ENCODE assay signal across 24 cellular contexts in genomic region chr3:7759630-7760029, GRCh38.
DNase-seq lines count a peak whose midpoint lies in the region; ATAC-seq and TF ChIP-seq lines count a peak whose summit lies in the region.
"Had no signal": no experiment of that assay in that cellular context is flagged by ENCODE, and none has a peak within 500 bp of the region (broad histone marks: within the 10 kb centered on the region; RNA-seq: fewer than 3 reads in every experiment).

No MANE protein-coding gene starts in this region.

- no peak overlapping the region for H3K4me3 ChIP-seq in left lung
- H3K4me3 ChIP-seq: GM23248, K562 had no signal

- intact Hi-C loops in left lung (cut with DNase I), result no loop called here

- H3K36me3 ChIP-seq in left lung, result no peaks in the 10 kb centered on the region

- TF ChIP-seq CTCF in left lung (IDR thresholded peaks at IDR 0.05) (no peak), GM20000 (IDR thresholded peaks at IDR 0.05; ENCODE audit: extremely low read depth, missing control alignments) (no peak)

- H3K27ac ChIP-seq in left lung, result no peak overlapping the region
- H3K27ac ChIP-seq: GM23248, RWPE1 had no signal

- DNase-seq in SKM-1 treated with dmso at 0.1 percent for 144 hours (lab: John Stamatoyannopoulos, UW; ENCODE audit: unreplicated experiment), result peak; percentile 4
- DNase-seq in SKM-1 (lab: John Stamatoyannopoulos, UW; ENCODE audit: unreplicated experiment), result no peak
- peak; percentile 34 for DNase-seq in CD1c-positive myeloid dendritic cell (ENCODE audit: extremely low spot score)
- peak; percentile 2 for DNase-seq in NOMO-1 treated with dmso at 0.1 percent for 144 hours (lab: John Stamatoyannopoulos, UW; ENCODE audit: unreplicated experiment)
- no peak for DNase-seq in left lung
- DNase-seq in iPS-NIHi7 (ENCODE audit: extremely low spot score), result no peak
- DNase-seq in GM20000 (ENCODE audit: low spot score), result no peak
- no peak for DNase-seq in activated CD4-positive, alpha-beta T cell treated with anti-CD3 and anti-CD28 coated beads, Interleukin-2, amount 50 U/mL, for 1 hour
- DNase-seq: 8988T; ACHN; CD4-positive, alpha-beta T cell; GM23248; H7; Kasumi-1; NCI-H1105; NCI-H1436 treated with DMSO at 0.1 percent for 48 hours; NCI-H187 treated with DMSO at 0.1 percent for 48 hours; NCI-H2107; NCI-H524; NCI-H748 treated with DMSO at 0.1 percent for 48 hours; SHP77 treated with DMSO at 0.1 percent for 48 hours had no signal

- no peaks in the 10 kb centered on the region for H3K27me3 ChIP-seq in left lung

- H3K4me1 ChIP-seq in left lung, result no peaks in the 10 kb centered on the region

- peak; percentile 41 for ATAC-seq in left lung
- ATAC-seq: K562, Panc1 had no signal

- no peaks in the 10 kb centered on the region for H3K9me3 ChIP-seq in left lung

Comparison
In these comparisons a context has a peak if more than half of its experiments do, and no peak if none do; other contexts are left out.
1. DNase-seq: peak in SKM-1 treated with dmso at 0.1 percent for 144 hours (single experiment), CD1c-positive myeloid dendritic cell (single experiment) and NOMO-1 treated with dmso at 0.1 percent for 144 hours (single experiment); none in SKM-1 (single experiment), left lung (0 of 2), iPS-NIHi7 (single experiment), GM20000 (single experiment) and activated CD4-positive, alpha-beta T cell treated with anti-CD3 and anti-CD28 coated beads, Interleukin-2, amount 50 U/mL, for 1 hour (single experiment).